In the genomic region with DNA sequence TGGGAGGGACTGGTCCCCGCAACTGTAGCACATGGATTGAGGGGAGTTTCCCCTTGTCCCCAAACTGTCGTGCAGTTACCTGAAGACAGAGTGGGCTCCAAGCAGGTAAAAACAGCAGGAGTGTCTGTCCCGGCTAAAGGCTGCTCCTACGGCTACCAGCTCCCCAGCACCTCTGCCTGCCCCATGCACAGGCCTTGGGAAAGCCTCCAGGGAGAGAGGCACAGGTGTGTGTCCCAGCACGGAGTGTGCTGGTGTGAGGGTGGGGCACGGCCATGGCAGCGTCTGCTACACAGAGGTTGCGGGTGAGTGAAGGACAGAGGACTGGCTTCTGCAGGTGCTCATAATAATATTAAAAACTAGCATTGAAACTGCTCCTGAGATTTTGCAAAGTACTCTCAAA, we compare ENCODE assay signal across 29 cellular contexts.
"Had no signal": no experiment of that assay in that cellular context is flagged by ENCODE, and none has a peak within 500 bp of the region (broad histone marks: within the 10 kb centered on the region; RNA-seq: fewer than 3 reads in every experiment).

No MANE protein-coding gene starts in this region.

- H3K4me1 ChIP-seq: ascending aorta had no signal

- H3K27ac Mint-ChIP-seq: activated CD4-positive, alpha-beta memory T cell treated with anti-CD3 and anti-CD28 coated beads, Interleukin-2, amount 10 ng/mL, durations not matched to agents 7 days and 5 days; activated CD4-positive, alpha-beta T cell treated with anti-CD3 and anti-CD28 coated beads for 36 hours; activated CD4-positive, alpha-beta T cell treated with anti-CD3 and anti-CD28 coated beads, Interleukin-2, amount 10 ng/mL, durations not matched to agents 24 days and 14 days; activated naive CD4-positive, alpha-beta T cell treated with anti-CD3 and anti-CD28 coated beads, Interleukin-2, amount 10 ng/mL, durations not matched to agents 7 days and 5 days; activated naive CD4-positive, alpha-beta T cell treated with anti-CD3 and anti-CD28 coated beads, Interleukin-2, amount 50 U/mL, for 72 hours; activated naive CD8-positive, alpha-beta T cell treated with anti-CD3 and anti-CD28 coated beads, Interleukin-2, amount 10 ng/mL, durations not matched to agents 7 days and 5 days; activated T-cell treated with anti-CD3 and anti-CD28 coated beads, Interleukin-2, amount 50 U/mL, for 24 hours; activated T-cell treated with anti-CD3 and anti-CD28 coated beads, Interleukin-2, amount 50 U/mL, for 72 hours; dendritic cell treated with granulocyte-macrophage colony-stimulating factor and Interleukin-4, amounts not matched to agents 40 ng/mL and 50 ng/mL, for 4 days; endodermal cell had no signal

- DNase-seq: activated CD4-positive, alpha-beta memory T cell treated with anti-CD3 and anti-CD28 coated beads, Interleukin-2, amount 10 ng/mL, durations not matched to agents 7 days and 5 days; activated CD4-positive, alpha-beta T cell treated with anti-CD3 and anti-CD28 coated beads for 36 hours; activated CD4-positive, alpha-beta T cell treated with anti-CD3 and anti-CD28 coated beads, Interleukin-2, amount 10 ng/mL, durations not matched to agents 24 days and 14 days; activated CD4-positive, CD25-positive, alpha-beta regulatory T cell; activated CD4-positive, CD25-positive, alpha-beta regulatory T cell treated with anti-CD3 and anti-CD28 coated beads, Interleukin-2, amount 50 U/mL, for 72 hours; activated CD8-positive, alpha-beta memory T cell treated with anti-CD3 and anti-CD28 coated beads, Interleukin-2, amount 50 U/mL, for 48 hours; activated gamma-delta T cell; activated naive CD4-positive, alpha-beta T cell; activated naive CD4-positive, alpha-beta T cell treated with anti-CD3 and anti-CD28 coated beads, Interleukin-2, amount 10 ng/mL, durations not matched to agents 7 days and 5 days; activated naive CD8-positive, alpha-beta T cell treated with anti-CD3 and anti-CD28 coated beads, Interleukin-2, amount 10 ng/mL, durations not matched to agents 7 days and 5 days; activated T-cell treated with anti-CD3 and anti-CD28 coated beads for 4 hours; activated T-cell treated with anti-CD3 and anti-CD28 coated beads, Interleukin-2, amount 50 U/mL, for 24 hours; activated T-cell treated with anti-CD3 and anti-CD28 coated beads, Interleukin-2, amount 50 U/mL, for 72 hours; brain microvascular endothelial cell; dorsolateral prefrontal cortex; effector memory CD4-positive, alpha-beta T cell; endodermal cell; erythroblast; foreskin keratinocyte; gastrocnemius medialis; glutamatergic neuron; T-helper 2 cell had no signal

- H3K4me3 Mint-ChIP-seq: activated CD4-positive, alpha-beta memory T cell treated with anti-CD3 and anti-CD28 coated beads, Interleukin-2, amount 10 ng/mL, durations not matched to agents 7 days and 5 days; activated CD4-positive, alpha-beta T cell treated with anti-CD3 and anti-CD28 coated beads for 36 hours; activated CD4-positive, alpha-beta T cell treated with anti-CD3 and anti-CD28 coated beads, Interleukin-2, amount 10 ng/mL, durations not matched to agents 24 days and 14 days; activated naive CD4-positive, alpha-beta T cell treated with anti-CD3 and anti-CD28 coated beads, Interleukin-2, amount 10 ng/mL, durations not matched to agents 7 days and 5 days; activated naive CD8-positive, alpha-beta T cell treated with anti-CD3 and anti-CD28 coated beads, Interleukin-2, amount 10 ng/mL, durations not matched to agents 7 days and 5 days; activated T-cell treated with anti-CD3 and anti-CD28 coated beads, Interleukin-2, amount 50 U/mL, for 24 hours; activated T-cell treated with anti-CD3 and anti-CD28 coated beads, Interleukin-2, amount 50 U/mL, for 72 hours; central memory CD8-positive, alpha-beta T cell; dendritic cell treated with granulocyte-macrophage colony-stimulating factor and Interleukin-4, amounts not matched to agents 40 ng/mL and 50 ng/mL, for 4 days; endodermal cell had no signal

- H3K36me3 Mint-ChIP-seq: activated naive CD4-positive, alpha-beta T cell treated with anti-CD3 and anti-CD28 coated beads, Interleukin-2, amount 10 ng/mL, durations not matched to agents 7 days and 5 days; activated naive CD4-positive, alpha-beta T cell treated with anti-CD3 and anti-CD28 coated beads, Interleukin-2, amount 50 U/mL, for 72 hours; activated naive CD8-positive, alpha-beta T cell treated with anti-CD3 and anti-CD28 coated beads, Interleukin-2, amount 10 ng/mL, durations not matched to agents 7 days and 5 days had no signal

- H3K4me3 ChIP-seq: ascending aorta, coronary artery, dorsolateral prefrontal cortex, esophagus muscularis mucosa, gastrocnemius medialis had no signal

- H3K9me3 ChIP-seq: ascending aorta, esophagus muscularis mucosa, gastrocnemius medialis had no signal

- ATAC-seq: activated CD4-positive, alpha-beta T cell treated with anti-CD3 and anti-CD28 coated beads for 36 hours; activated naive CD4-positive, alpha-beta T cell treated with anti-CD3 and anti-CD28 coated beads, Interleukin-2, amount 50 U/mL, for 72 hours; activated T-cell treated with anti-CD3 and anti-CD28 coated beads, Interleukin-2, amount 50 U/mL, for 72 hours; foreskin keratinocyte; gastrocnemius medialis had no signal

- H3K27ac ChIP-seq: ascending aorta, brain microvascular endothelial cell, coronary artery, dorsolateral prefrontal cortex, esophagus muscularis mucosa, foreskin keratinocyte, gastrocnemius medialis had no signal

- H3K27me3 ChIP-seq: ascending aorta, brain microvascular endothelial cell, gastrocnemius medialis had no signal

- H3K36me3 ChIP-seq: ascending aorta, brain microvascular endothelial cell, esophagus muscularis mucosa, gastrocnemius medialis had no signal

- FAIRE-seq: bronchial epithelial cell had no signal

- H3K9me3 Mint-ChIP-seq: activated CD4-positive, alpha-beta memory T cell treated with anti-CD3 and anti-CD28 coated beads, Interleukin-2, amount 10 ng/mL, durations not matched to agents 7 days and 5 days; activated CD4-positive, alpha-beta T cell treated with anti-CD3 and anti-CD28 coated beads, Interleukin-2, amount 10 ng/mL, durations not matched to agents 24 days and 14 days; activated naive CD4-positive, alpha-beta T cell treated with anti-CD3 and anti-CD28 coated beads, Interleukin-2, amount 10 ng/mL, durations not matched to agents 7 days and 5 days; activated naive CD4-positive, alpha-beta T cell treated with anti-CD3 and anti-CD28 coated beads, Interleukin-2, amount 50 U/mL, for 72 hours; activated naive CD8-positive, alpha-beta T cell treated with anti-CD3 and anti-CD28 coated beads, Interleukin-2, amount 10 ng/mL, durations not matched to agents 7 days and 5 days; activated T-cell treated with anti-CD3 and anti-CD28 coated beads, Interleukin-2, amount 50 U/mL, for 24 hours; activated T-cell treated with anti-CD3 and anti-CD28 coated beads, Interleukin-2, amount 50 U/mL, for 72 hours; central memory CD8-positive, alpha-beta T cell; dendritic cell treated with granulocyte-macrophage colony-stimulating factor and Interleukin-4, amounts not matched to agents 40 ng/mL and 50 ng/mL, for 4 days; endodermal cell had no signal
